10 cellular contexts compared by ENCODE assay signal in the genomic region with DNA sequence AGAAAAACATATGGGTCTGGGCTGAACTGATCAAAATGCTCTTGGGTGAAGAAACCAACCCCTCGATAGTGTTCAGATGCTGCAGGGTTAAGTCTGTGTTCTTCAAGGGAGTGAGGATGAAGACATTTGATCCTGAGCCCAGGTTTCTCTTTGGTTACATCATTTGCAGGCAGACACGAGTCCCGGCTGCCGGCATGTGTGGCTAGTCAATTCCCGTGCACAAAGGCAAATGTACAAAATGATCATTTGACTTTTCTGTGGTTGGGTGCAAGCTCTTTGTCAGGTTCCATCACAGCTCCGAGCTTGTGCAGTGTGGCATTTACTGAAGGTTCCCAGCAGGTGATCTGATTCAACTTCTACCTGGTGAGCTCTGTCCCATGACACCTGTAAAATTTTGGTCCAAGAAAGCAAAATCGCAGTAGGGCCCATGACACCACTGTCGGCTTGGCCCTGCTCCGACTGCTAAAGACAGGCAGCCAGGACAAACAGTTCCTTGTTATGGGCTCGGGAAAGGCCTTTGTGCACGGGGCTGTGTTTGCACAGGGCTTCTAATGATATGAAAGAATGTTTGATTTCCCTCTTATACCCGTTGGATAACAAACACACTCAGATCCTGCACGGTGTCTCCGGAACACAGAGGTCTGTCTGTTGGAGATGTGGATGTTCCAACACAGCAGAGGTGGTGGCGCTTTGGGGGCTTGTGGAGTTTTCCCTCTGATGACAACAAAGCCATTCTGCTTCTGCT. TPM values are rescaled to one million over a fixed set of nuclear protein-coding genes. Genes with fewer than 3 reads are reported as not detected.
DNase-seq lines count a peak whose midpoint lies in the region; ATAC-seq, FAIRE-seq and TF ChIP-seq lines count a peak whose summit lies in the region.
"Had no signal": no experiment of that assay in that cellular context is flagged by ENCODE, and none has a peak within 500 bp of the region (broad histone marks: within the 10 kb centered on the region; RNA-seq: fewer than 3 reads in every experiment).

No MANE protein-coding gene starts in this region.

- H3K27me3 ChIP-seq in suprapubic skin: no peaks in the 10 kb centered on the region
- H3K27me3 ChIP-seq: Peyer's patch had no signal

- H3K9me3 ChIP-seq in suprapubic skin: no peaks in the 10 kb centered on the region
- H3K9me3 ChIP-seq: Peyer's patch had no signal

- TF ChIP-seq CTCF in suprapubic skin (IDR thresholded peaks at IDR 0.05): no peak

- H3K4me1 ChIP-seq in suprapubic skin: peaks cover 24% of the 10 kb centered on the region
- H3K4me1 ChIP-seq: Peyer's patch had no signal

- peak; percentile 55 for DNase-seq in activated CD8-positive, alpha-beta memory T cell treated with anti-CD3 and anti-CD28 coated beads for 24 hours
- DNase-seq in activated CD8-positive, alpha-beta memory T cell treated with anti-CD3 and anti-CD28 coated beads, Interleukin-2, amount 50 U/mL, for 4 hours: no peak
- DNase-seq in amygdala (lab: John Stamatoyannopoulos, UW) (peak in 43 of 56 donors; percentile 10 to 72 (median 40)), left lobe of liver (ENCODE audit: low spot score) (peak; percentile 61), suprapubic skin (ENCODE audit: low spot score in 2 of 2) (no peak), H54 (ENCODE audit: insufficient read length, low spot score) (no peak)

- peaks cover 6% of the 10 kb centered on the region for H3K36me3 ChIP-seq in suprapubic skin
- H3K36me3 ChIP-seq: Peyer's patch had no signal

- TF ChIP-seq POLR2A in suprapubic skin (IDR thresholded peaks at IDR 0.05): no peak
- TF ChIP-seq POLR2A in H54 (IDR thresholded peaks at IDR 0.05; ENCODE audit: low read depth, low read length): no peak

- ATAC-seq in left lobe of liver: peak; percentile 73
- no peak for ATAC-seq in GM21825 (IDR thresholded peaks at IDR 0.05; ENCODE audit: unreplicated experiment)
- no peak for ATAC-seq in activated CD4-positive, CD25-positive, alpha-beta regulatory T cell treated with anti-CD3 and anti-CD28 coated beads, Interleukin-2, amount 50 U/mL, for 24 hours

- 61% methylated on average over 15 of the region's 15 CpGs for WGBS in suprapubic skin

- FAIRE-seq in H54 (lab: Jason Lieb, UNC): no peak

- H3K4me3 ChIP-seq in suprapubic skin: no peak overlapping the region
- H3K4me3 ChIP-seq: Peyer's patch had no signal

- no peak for TF ChIP-seq EP300 in suprapubic skin (IDR thresholded peaks at IDR 0.05)

- peak overlapping the region; percentile 77 for H3K27ac ChIP-seq in suprapubic skin
- H3K27ac ChIP-seq: Peyer's patch had no signal

RNA-seq across cellular contexts. Expression of gene GJA10, which starts 46.9 kb away (rescaled TPM):
- total RNA-seq in left lobe of liver (not detected), suprapubic skin (not detected)
- total RNA-seq: B cell, Peyer's patch had no signal

Comparison
In these comparisons a context has a peak if more than half of its experiments do, and no peak if none do; other contexts are left out.
1. DNase-seq: peak in activated CD8-positive, alpha-beta memory T cell treated with anti-CD3 and anti-CD28 coated beads for 24 hours (single experiment), amygdala (43 of 56) and left lobe of liver (single experiment); none in activated CD8-positive, alpha-beta memory T cell treated with anti-CD3 and anti-CD28 coated beads, Interleukin-2, amount 50 U/mL, for 4 hours (single experiment), suprapubic skin (0 of 2) and H54 (single experiment).